ENCODE assay signal across 9 cellular contexts in the genomic region with DNA sequence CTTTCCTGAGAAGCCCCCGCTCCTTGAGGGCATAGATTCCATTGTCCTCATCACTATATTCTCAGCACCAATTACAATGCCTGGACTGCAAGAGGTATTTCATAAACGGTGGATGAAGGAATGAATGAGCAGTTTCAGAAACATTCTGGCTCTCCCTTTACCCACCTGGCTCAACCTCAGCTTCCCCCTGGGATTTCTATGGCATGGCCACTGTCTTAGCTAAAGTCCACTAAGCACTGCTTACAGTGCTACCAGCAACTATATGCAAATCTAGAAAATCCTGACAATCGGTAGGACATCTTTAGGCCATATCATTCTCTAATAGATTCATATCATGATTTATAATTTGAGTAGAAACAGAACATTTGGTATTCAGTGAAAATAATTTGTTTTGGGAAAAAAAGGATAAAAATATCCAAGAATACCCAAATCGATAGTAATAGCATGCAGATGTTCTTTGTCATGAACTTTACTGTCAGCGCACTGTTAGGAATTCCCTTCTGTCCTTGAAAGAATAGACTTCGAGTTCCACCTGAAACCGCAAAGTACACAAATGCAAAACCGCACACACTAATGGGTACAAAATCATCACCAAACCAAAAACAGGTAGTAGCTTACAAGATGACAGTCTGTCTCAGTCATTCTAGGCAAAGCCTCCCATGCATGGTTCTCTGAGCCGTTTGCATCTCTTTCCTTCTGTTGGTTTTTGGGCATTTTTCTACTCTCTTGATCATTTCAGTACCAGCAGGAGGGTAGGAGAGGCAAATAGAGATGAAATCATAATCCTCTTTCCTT.
DNase-seq lines count a peak whose midpoint lies in the region; ATAC-seq lines count a peak whose summit lies in the region.
"Had no signal": no experiment of that assay in that cellular context is flagged by ENCODE, and none has a peak within 500 bp of the region (broad histone marks: within the 10 kb centered on the region; RNA-seq: fewer than 3 reads in every experiment).

No MANE protein-coding gene starts in this region.

- no peaks in the 10 kb centered on the region for H3K36me3 Mint-ChIP-seq in stimulated activated memory B cell treated with anti-CD40 and anti-IgM and Interleukin-4, amounts not matched to agents 10 μg/mL and 1 μg/mL and 100 μg/mL, for 72 hours

- peaks cover 27% of the 10 kb centered on the region for H3K4me1 Mint-ChIP-seq in stimulated activated memory B cell treated with anti-CD40 and anti-IgM and Interleukin-4, amounts not matched to agents 10 μg/mL and 1 μg/mL and 100 μg/mL, for 72 hours

- ATAC-seq in GM21576 (IDR thresholded peaks at IDR 0.05; ENCODE audit: unreplicated experiment) (peak; percentile 76), HG03432 (IDR thresholded peaks at IDR 0.05; ENCODE audit: unreplicated experiment) (peak; percentile 77), HG03460 (IDR thresholded peaks at IDR 0.05; ENCODE audit: unreplicated experiment) (no peak)
- ATAC-seq in stimulated activated memory B cell treated with anti-CD40 and anti-IgM and Interleukin-4, amounts not matched to agents 10 μg/mL and 1 μg/mL and 100 μg/mL, for 72 hours, result peak; percentile 76

- DNase-seq in stimulated activated CD4-positive, alpha-beta T cell treated with anti-CD3 and anti-CD28 coated beads, Interleukin-4, amount 100 ng/mL, for 24 hours, result peak; percentile 20
- DNase-seq in stimulated activated CD4-positive, alpha-beta T cell treated with anti-CD3 and anti-CD28 coated beads, Interleukin-2, amount 100 ng/mL, for 48 hours, result no peak
- DNase-seq in middle frontal gyrus (ENCODE audit: extremely low spot score, low spot score), result no peak
- no peak for DNase-seq in ureter (ENCODE audit: low spot score)
- DNase-seq: naive B cell had no signal

- H3K27me3 Mint-ChIP-seq in stimulated activated memory B cell treated with anti-CD40 and anti-IgM and Interleukin-4, amounts not matched to agents 10 μg/mL and 1 μg/mL and 100 μg/mL, for 72 hours, result peaks cover 37% of the 10 kb centered on the region

- H3K27ac Mint-ChIP-seq in stimulated activated memory B cell treated with anti-CD40 and anti-IgM and Interleukin-4, amounts not matched to agents 10 μg/mL and 1 μg/mL and 100 μg/mL, for 72 hours, result no peak overlapping the region
- H3K27ac Mint-ChIP-seq: naive B cell had no signal

- H3K4me3 Mint-ChIP-seq in stimulated activated memory B cell treated with anti-CD40 and anti-IgM and Interleukin-4, amounts not matched to agents 10 μg/mL and 1 μg/mL and 100 μg/mL, for 72 hours, result no peak overlapping the region
- H3K4me3 Mint-ChIP-seq: naive B cell had no signal

- H3K9me3 Mint-ChIP-seq in stimulated activated memory B cell treated with anti-CD40 and anti-IgM and Interleukin-4, amounts not matched to agents 10 μg/mL and 1 μg/mL and 100 μg/mL, for 72 hours, result peaks cover 3% of the 10 kb centered on the region
